ENCODE assay signal across 9 cellular contexts in genomic region chr4:76515975-76516853, GRCh38.
A peak's percentile ranks its signal among the peaks of the same experiment; 100 is the strongest.
DNase-seq lines count a peak whose midpoint lies in the region; ATAC-seq and TF ChIP-seq lines count a peak whose summit lies in the region.
"Had no signal": no experiment of that assay in that cellular context is flagged by ENCODE, and none has a peak within 500 bp of the region (broad histone marks: within the 10 kb centered on the region; RNA-seq: fewer than 3 reads in every experiment).

No MANE protein-coding gene starts in this region.

- DNase-seq in CD1c-positive myeloid dendritic cell (ENCODE audit: extremely low spot score): peak; percentile 63
- DNase-seq in NB4 (ENCODE audit: low read depth): peak; percentile 11
- no peak for DNase-seq in osteocyte (ENCODE audit: extremely low spot score, unreplicated experiment)
- DNase-seq in KBM-7: no peak
- DNase-seq in sciatic nerve (ENCODE audit: low spot score): no peak
- DNase-seq in glomerular visceral epithelial cell (ENCODE audit: extremely low spot score): no peak

- no peaks in the 10 kb centered on the region for H3K27me3 Mint-ChIP-seq in osteocyte (ENCODE audit: unreplicated experiment)

- no peak overlapping the region for H3K27ac Mint-ChIP-seq in osteocyte (ENCODE audit: unreplicated experiment)
- H3K27ac Mint-ChIP-seq: activated naive CD8-positive, alpha-beta T cell had no signal

- H3K9me3 Mint-ChIP-seq in osteocyte (ENCODE audit: unreplicated experiment): peaks cover 5% of the 10 kb centered on the region

- intact Hi-C loops in sciatic nerve (cut with DNase I): no loop called here

- no peak for TF ChIP-seq CTCF in NB4 (IDR thresholded peaks at IDR 0.05; ENCODE audit: low read depth, low read length)
- TF ChIP-seq CTCF in osteocyte (IDR thresholded peaks at IDR 0.05): no peak

- no peak for TF ChIP-seq POLR2A in NB4 (IDR thresholded peaks at IDR 0.05; ENCODE audit: extremely low read depth, insufficient read length)

- no peaks in the 10 kb centered on the region for H3K4me1 Mint-ChIP-seq in osteocyte (ENCODE audit: unreplicated experiment)

- H3K4me3 ChIP-seq in NB4 (ENCODE audit: low read depth, low read length): no peak overlapping the region

- peaks cover 2% of the 10 kb centered on the region for H3K36me3 Mint-ChIP-seq in osteocyte (ENCODE audit: unreplicated experiment)

- no peak overlapping the region for H3K4me3 Mint-ChIP-seq in osteocyte (ENCODE audit: unreplicated experiment)
- H3K4me3 Mint-ChIP-seq: activated naive CD8-positive, alpha-beta T cell had no signal

- in situ Hi-C loops in KBM-7 (cut with MboI; ENCODE audit: low pct_unique_long_range_greater_than_20kb, low sequenced_read_pairs): no loop called here

- ATAC-seq in GM19035 (IDR thresholded peaks at IDR 0.05; ENCODE audit: unreplicated experiment): peak; percentile 79
- ATAC-seq in HG02852 (IDR thresholded peaks at IDR 0.05; ENCODE audit: unreplicated experiment): peak; percentile 91
- no peak for ATAC-seq in sciatic nerve

Comparison
In these comparisons a context has a peak if more than half of its experiments do, and no peak if none do; other contexts are left out.
1. DNase-seq: peak in CD1c-positive myeloid dendritic cell (single experiment) and NB4 (single experiment); none in osteocyte (single experiment), KBM-7 (single experiment), sciatic nerve (single experiment) and glomerular visceral epithelial cell (single experiment).